ENCODE assay signal across 10 cellular contexts in the genomic region with DNA sequence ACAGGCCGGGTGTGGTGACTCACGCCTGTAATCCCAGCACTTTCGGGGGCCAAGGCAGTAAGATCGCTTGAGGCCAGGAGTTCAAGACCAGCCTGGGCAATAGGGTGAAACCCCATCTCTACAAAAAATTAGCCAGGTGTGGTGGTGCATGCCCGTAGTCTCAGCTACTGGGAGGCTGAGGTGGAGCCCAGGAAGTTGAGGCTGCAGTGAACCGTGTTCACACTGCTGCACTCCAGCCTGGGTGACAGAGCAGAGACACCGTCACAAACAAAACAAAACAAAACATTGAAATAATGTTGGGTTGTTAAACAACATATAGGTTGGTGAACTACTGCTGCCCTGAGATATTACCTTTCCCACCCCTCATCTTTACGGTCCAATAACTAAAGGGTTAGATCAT.
"Had no signal": no experiment of that assay in that cellular context is flagged by ENCODE, and none has a peak within 500 bp of the region (broad histone marks: within the 10 kb centered on the region; RNA-seq: fewer than 3 reads in every experiment).

No MANE protein-coding gene starts in this region.

- H3K27ac ChIP-seq: GM23248 had no signal

- DNase-seq: GM23248, GOT3, H7, H9, HCEC 1CT, HFFc6 had no signal

- H3K4me1 Mint-ChIP-seq: GM23338, H9 had no signal

- H3K4me3 Mint-ChIP-seq: GM23338, H9, HFFc6 had no signal

- H3K9me3 Mint-ChIP-seq: GM23338, H9, HFFc6 had no signal

- H3K9me3 ChIP-seq: HAP-1 had no signal

- H3K4me3 ChIP-seq: GM23248, GM23338, HAP-1 had no signal

- H3K4me1 ChIP-seq: HAP-1 had no signal

- H3K36me3 ChIP-seq: HAP-1 had no signal

- H3K9ac ChIP-seq: GM23248 had no signal

- FAIRE-seq: H1, H54 had no signal

- H3K27ac Mint-ChIP-seq: GM23338, H9, HFFc6 had no signal
